ENCODE assay signal across 14 cellular contexts in the genomic region with DNA sequence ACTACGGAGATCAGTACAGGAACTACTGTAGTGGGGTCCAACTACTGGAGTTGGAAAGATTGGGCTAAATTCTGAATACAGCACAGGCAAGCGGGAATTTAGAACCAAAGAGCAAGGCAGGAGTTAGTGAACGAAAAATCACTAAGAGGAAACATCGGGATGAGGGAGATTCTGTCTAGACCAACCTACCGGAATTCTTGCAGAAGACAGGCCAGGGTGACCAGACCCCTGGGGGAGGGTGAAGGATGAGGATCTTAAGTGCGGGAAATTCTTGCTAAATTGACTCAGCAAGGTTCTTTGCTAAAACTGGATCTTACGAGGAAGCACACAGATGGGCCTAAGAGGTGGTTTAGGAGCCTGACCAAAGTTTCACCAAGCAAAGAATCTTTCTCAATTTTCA.
"Had no signal": no experiment of that assay in that cellular context is flagged by ENCODE, and none has a peak within 500 bp of the region (broad histone marks: within the 10 kb centered on the region; RNA-seq: fewer than 3 reads in every experiment).

No MANE protein-coding gene starts in this region.

- H3K9me3 ChIP-seq: heart right ventricle, prostate gland, thoracic aorta, upper lobe of right lung had no signal

- H3K4me1 ChIP-seq: neural progenitor cell, prostate gland, upper lobe of right lung had no signal

- H3K4me2 ChIP-seq: neural progenitor cell had no signal

- H3K4me1 Mint-ChIP-seq: neural progenitor cell had no signal

- H3K27ac Mint-ChIP-seq: activated naive CD4-positive, alpha-beta T cell treated with anti-CD3 and anti-CD28 coated beads, Interleukin-2, amount 50 U/mL, for 72 hours; naive thymus-derived CD4-positive, alpha-beta T cell; neural progenitor cell had no signal

- H3K4me3 ChIP-seq: heart right ventricle, lung, neural progenitor cell, prostate gland, thoracic aorta, upper lobe of right lung had no signal

- H3K27me3 Mint-ChIP-seq: naive thymus-derived CD4-positive, alpha-beta T cell had no signal

- H3K9ac ChIP-seq: neural progenitor cell had no signal

- H3K36me3 Mint-ChIP-seq: activated naive CD4-positive, alpha-beta T cell treated with anti-CD3 and anti-CD28 coated beads, Interleukin-2, amount 50 U/mL, for 72 hours; neural progenitor cell had no signal

- H3K9me3 Mint-ChIP-seq: neural progenitor cell had no signal

- DNase-seq: activated CD4-positive, alpha-beta T cell treated with anti-CD3 and anti-CD28 coated beads for 1 hour; activated T-cell treated with anti-CD3 and anti-CD28 coated beads, Interleukin-2, amount 50 U/mL, for 1 hour; central memory CD4-positive, alpha-beta T cell; heart right ventricle; naive thymus-derived CD4-positive, alpha-beta T cell; stimulated activated CD4-positive, alpha-beta T cell treated with anti-CD3 and anti-CD28 coated beads, Interleukin-4, amount 100 ng/mL, for 1 hour; stimulated activated naive CD4-positive, alpha-beta T cell treated with Interleukin-2 at 50 U/mL for 16 hours; upper lobe of right lung had no signal

- H3K36me3 ChIP-seq: heart right ventricle, neural progenitor cell, prostate gland, thoracic aorta, upper lobe of right lung had no signal

- H3K4me3 Mint-ChIP-seq: naive thymus-derived CD4-positive, alpha-beta T cell; neural progenitor cell had no signal

- H3K27me3 ChIP-seq: heart right ventricle, neural progenitor cell, upper lobe of right lung had no signal

- H3K27ac ChIP-seq: heart right ventricle, neural progenitor cell, prostate gland, thoracic aorta, upper lobe of right lung, VCaP had no signal
